11 cellular contexts compared by ENCODE assay signal in genomic region chr9:129318121-129319075, GRCh38.
A peak's percentile ranks its signal among the peaks of the same experiment; 100 is the strongest.
DNase-seq lines count a peak whose midpoint lies in the region; FAIRE-seq and TF ChIP-seq lines count a peak whose summit lies in the region.
"Had no signal": no experiment of that assay in that cellular context is flagged by ENCODE, and none has a peak within 500 bp of the region (broad histone marks: within the 10 kb centered on the region; RNA-seq: fewer than 3 reads in every experiment).

No MANE protein-coding gene starts in this region.

- POLR2A ChIA-PET in activated CD4-positive, alpha-beta memory T cell treated with anti-CD3 and anti-CD28 coated beads for 36 hours (lab: Charles Lee), result interaction anchor here (1.0 kb wide), 1 partner anchor 207 kb away, joined by 3 read pairs; no protein-coding TSS in a partner anchor

- peaks cover 12% of the 10 kb centered on the region for H3K4me1 Mint-ChIP-seq in activated CD4-positive, alpha-beta memory T cell treated with anti-CD3 and anti-CD28 coated beads for 36 hours (ENCODE audit: low read depth)
- peaks cover 8% of the 10 kb centered on the region for H3K4me1 Mint-ChIP-seq in Calu3 (ENCODE audit: low read depth, unreplicated experiment)

- H3K36me3 ChIP-seq in kidney (ENCODE audit: control insufficient read depth in 1 of 2, insufficient read depth in 2 of 2, low read length in 2 of 2) (no peaks in the 10 kb centered on the region), skeletal muscle tissue (ENCODE audit: control insufficient read depth in 3 of 3, insufficient read depth in 3 of 3, low read length in 3 of 3) (no peaks in the 10 kb centered on the region)

- CTCF ChIA-PET in activated CD4-positive, alpha-beta memory T cell treated with anti-CD3 and anti-CD28 coated beads for 36 hours (lab: Charles Lee), result interaction anchor here (0.7 to 1.3 kb wide), 2 partner anchors 187 to 306 kb away, joined by 3 to 5 read pairs; no protein-coding TSS in a partner anchor
- CTCF ChIA-PET in Calu3 (lab: Charles Lee), result no interaction called here

- no peaks in the 10 kb centered on the region for H3K9me3 Mint-ChIP-seq in activated CD4-positive, alpha-beta memory T cell treated with anti-CD3 and anti-CD28 coated beads for 36 hours
- no peaks in the 10 kb centered on the region for H3K9me3 Mint-ChIP-seq in Calu3 (ENCODE audit: low read depth, unreplicated experiment)
- H3K9me3 Mint-ChIP-seq: T-helper 1 cell treated with Interleukin-12 subunit alpha and Interleukin-12 subunit beta and Interleukin-4 antibody, amounts not matched to agents 30 μg/mL and 1 μg/mL, for 36 hours had no signal

- H3K27me3 Mint-ChIP-seq in activated CD4-positive, alpha-beta memory T cell treated with anti-CD3 and anti-CD28 coated beads for 36 hours, result no peaks in the 10 kb centered on the region
- H3K27me3 Mint-ChIP-seq in Calu3 (ENCODE audit: unreplicated experiment), result no peaks in the 10 kb centered on the region

- H3K9me3 ChIP-seq in kidney (ENCODE audit: control insufficient read depth in 1 of 2, low read length in 2 of 2), result no peaks in the 10 kb centered on the region
- no peaks in the 10 kb centered on the region for H3K9me3 ChIP-seq in skeletal muscle tissue (ENCODE audit: control insufficient read depth in 3 of 3, low read length in 3 of 3)

- H3K9ac ChIP-seq in kidney (ENCODE audit: low read length in 2 of 2), result no peak overlapping the region
- no peak overlapping the region for H3K9ac ChIP-seq in skeletal muscle tissue (ENCODE audit: low read depth in 1 of 3, low read length in 3 of 3)

- FAIRE-seq in kidney (lab: Jason Lieb, UNC), result no peak
- FAIRE-seq: endometrium, islet of Langerhans had no signal

- no peak overlapping the region for H3K4me3 Mint-ChIP-seq in activated CD4-positive, alpha-beta memory T cell treated with anti-CD3 and anti-CD28 coated beads for 36 hours
- no peak overlapping the region for H3K4me3 Mint-ChIP-seq in Calu3 (ENCODE audit: low read depth, unreplicated experiment)
- H3K4me3 Mint-ChIP-seq: T-helper 1 cell treated with Interleukin-12 subunit alpha and Interleukin-12 subunit beta and Interleukin-4 antibody, amounts not matched to agents 30 μg/mL and 1 μg/mL, for 36 hours had no signal

- H3K27ac Mint-ChIP-seq in activated CD4-positive, alpha-beta memory T cell treated with anti-CD3 and anti-CD28 coated beads for 36 hours, result no peak overlapping the region
- H3K27ac Mint-ChIP-seq in Calu3 (ENCODE audit: unreplicated experiment), result no peak overlapping the region
- H3K27ac Mint-ChIP-seq: T-helper 1 cell treated with Interleukin-12 subunit alpha and Interleukin-12 subunit beta and Interleukin-4 antibody, amounts not matched to agents 30 μg/mL and 1 μg/mL, for 36 hours had no signal

- no peak for TF ChIP-seq CTCF in GM10266 (IDR thresholded peaks at IDR 0.05; ENCODE audit: control insufficient read depth, insufficient read depth, low read depth, missing control alignments)
- no peak for TF ChIP-seq CTCF in kidney (IDR thresholded peaks at IDR 0.05; ENCODE audit: borderline replicate concordance, extremely low read depth, insufficient read depth)
- no peak for TF ChIP-seq CTCF in Calu3 (IDR thresholded peaks at IDR 0.05; ENCODE audit: unreplicated experiment)

- H3K27ac ChIP-seq in kidney (ENCODE audit: low read depth in 2 of 2, low read length in 2 of 2) (peak overlapping the region; percentile 57 to 68), skeletal muscle tissue (ENCODE audit: low read depth, low read length) (peak overlapping the region; percentile 66)

- H3K36me3 Mint-ChIP-seq in activated CD4-positive, alpha-beta memory T cell treated with anti-CD3 and anti-CD28 coated beads for 36 hours, result no peaks in the 10 kb centered on the region
- no peaks in the 10 kb centered on the region for H3K36me3 Mint-ChIP-seq in Calu3 (ENCODE audit: insufficient read depth, unreplicated experiment)

- intact Hi-C loops in activated CD4-positive, alpha-beta memory T cell treated with anti-CD3 and anti-CD28 coated beads for 36 hours (cut with micrococcal nuclease), result no loop called here
- intact Hi-C loops in kidney (cut with DNase I), result loop anchor here (10.0 kb wide), 1 partner anchor 134 kb away; no protein-coding TSS in a partner anchor
- intact Hi-C loops in Calu3 (cut with micrococcal nuclease; ENCODE audit: unreplicated experiment), result no loop called here

- H3K4me3 ChIP-seq in kidney (ENCODE audit: low read length in 2 of 2) (no peak overlapping the region), skeletal muscle tissue (ENCODE audit: low read length in 3 of 3) (peak overlapping the region in 1 of 3 donors; percentile 14)

- no peaks in the 10 kb centered on the region for H3K27me3 ChIP-seq in skeletal muscle tissue (ENCODE audit: control insufficient read depth in 3 of 3, insufficient read depth in 3 of 3, low read length in 3 of 3)

- DNase-seq in GM10266 (ENCODE audit: extremely low spot score) (peak; percentile 3), kidney (peak; percentile 90), GDM1 (lab: John Stamatoyannopoulos, UW) (no peak), NCI-H1436 treated with DMSO at 0.1 percent for 48 hours (lab: John Stamatoyannopoulos, UW) (no peak), NCI-H345 (lab: John Stamatoyannopoulos, UW) (no peak), Calu3 (no peak)
- peak; percentile 5 for DNase-seq in activated CD4-positive, alpha-beta memory T cell treated with anti-CD3 and anti-CD28 coated beads for 36 hours

- peaks cover 15 to 31% of the 10 kb centered on the region in 2 donors for H3K4me1 ChIP-seq in kidney (ENCODE audit: control insufficient read depth in 1 of 2, insufficient read depth in 1 of 2, low read depth in 1 of 2, low read length in 2 of 2)
- H3K4me1 ChIP-seq in skeletal muscle tissue (ENCODE audit: control insufficient read depth in 3 of 3, insufficient read depth in 3 of 3, low read length in 3 of 3), result peaks cover 57 to 74% (median 64%) of the 10 kb centered on the region in 3 donors

- no TSS peak for BruUV-seq in Calu3 (replicated peaks; lab: Mats Ljungman, UMichigan)

Comparison
In these comparisons a context has a peak if more than half of its experiments do, and no peak if none do; other contexts are left out.
1. DNase-seq: peak in GM10266 (single experiment), activated CD4-positive, alpha-beta memory T cell treated with anti-CD3 and anti-CD28 coated beads for 36 hours (single experiment) and kidney (single experiment); none in GDM1 (single experiment), NCI-H1436 treated with DMSO at 0.1 percent for 48 hours (single experiment), NCI-H345 (single experiment) and Calu3 (single experiment).